Comparison of ENCODE assay signal across 8 cellular contexts in genomic region chr11:75867778-75868374, GRCh38. TPM values are rescaled to one million over a fixed set of nuclear protein-coding genes. Genes with fewer than 3 reads are reported as not detected.
A peak's percentile ranks its signal among the peaks of the same experiment; 100 is the strongest.
DNase-seq lines count a peak whose midpoint lies in the region; ATAC-seq and TF ChIP-seq lines count a peak whose summit lies in the region.

No MANE protein-coding gene starts in this region.

- no peak overlapping the region for H3K27ac ChIP-seq in lung (ENCODE audit: low read depth in 1 of 2, low read length in 1 of 2)

- H3K27ac Mint-ChIP-seq in activated CD8-positive, alpha-beta memory T cell treated with anti-CD3 and anti-CD28 coated beads, Interleukin-2, amount 10 ng/mL, durations not matched to agents 7 days and 5 days = no peak overlapping the region

- 31 to 32% methylated on average over 6 of the region's 6 CpGs for WGBS in lung, 2 donors

- H3K9me3 ChIP-seq in lung (ENCODE audit: control insufficient read depth in 2 of 2, insufficient read depth in 1 of 2, low read length in 1 of 2) = no peaks in the 10 kb centered on the region

- H3K4me3 Mint-ChIP-seq in activated CD8-positive, alpha-beta memory T cell treated with anti-CD3 and anti-CD28 coated beads, Interleukin-2, amount 10 ng/mL, durations not matched to agents 7 days and 5 days = no peak overlapping the region

- peaks cover 8% of the 10 kb centered on the region for H3K36me3 Mint-ChIP-seq in activated CD8-positive, alpha-beta memory T cell treated with anti-CD3 and anti-CD28 coated beads, Interleukin-2, amount 10 ng/mL, durations not matched to agents 7 days and 5 days

- no peak overlapping the region for H3K4me3 ChIP-seq in lung

- peaks cover 9% of the 10 kb centered on the region for H3K4me1 Mint-ChIP-seq in activated CD8-positive, alpha-beta memory T cell treated with anti-CD3 and anti-CD28 coated beads, Interleukin-2, amount 10 ng/mL, durations not matched to agents 7 days and 5 days

- H3K9me3 Mint-ChIP-seq in activated CD8-positive, alpha-beta memory T cell treated with anti-CD3 and anti-CD28 coated beads, Interleukin-2, amount 10 ng/mL, durations not matched to agents 7 days and 5 days (ENCODE audit: low read depth) = no peaks in the 10 kb centered on the region

- ATAC-seq in activated CD8-positive, alpha-beta memory T cell treated with anti-CD3 and anti-CD28 coated beads, Interleukin-2, amount 10 ng/mL, durations not matched to agents 7 days and 5 days = peak; percentile 57
- peak; percentile 47 for ATAC-seq in lung (ENCODE audit: insufficient read depth, low FRiP score)
- no peak for ATAC-seq in HG02588 (IDR thresholded peaks at IDR 0.05; ENCODE audit: unreplicated experiment)

- peaks cover 0 to 2% of the 10 kb centered on the region in 2 donors for H3K36me3 ChIP-seq in lung (ENCODE audit: control insufficient read depth in 2 of 2, insufficient read depth in 2 of 2, low read length in 2 of 2)

- no peaks in the 10 kb centered on the region for H3K27me3 ChIP-seq in lung (ENCODE audit: control insufficient read depth, insufficient read depth)

- CTCF ChIA-PET in activated CD8-positive, alpha-beta memory T cell treated with anti-CD3 and anti-CD28 coated beads, Interleukin-2, amount 10 ng/mL, durations not matched to agents 7 days and 5 days (lab: Charles Lee) = interaction anchor here (0.7 to 8.2 kb wide), 14 partner anchors 13 to 174 kb away, joined by 3 to 93 read pairs (median 4); no protein-coding TSS in a partner anchor

- peak; percentile 72 for TF ChIP-seq CTCF in lung (IDR thresholded peaks at IDR 0.05; ENCODE audit: control extremely low read depth, extremely low read depth)

- peaks cover 2 to 7% of the 10 kb centered on the region in 2 donors for H3K4me1 ChIP-seq in lung (ENCODE audit: control insufficient read depth in 2 of 2, insufficient read depth in 2 of 2, low read length in 2 of 2)

- H3K27me3 Mint-ChIP-seq in activated CD8-positive, alpha-beta memory T cell treated with anti-CD3 and anti-CD28 coated beads, Interleukin-2, amount 10 ng/mL, durations not matched to agents 7 days and 5 days = no peaks in the 10 kb centered on the region

- DNase-seq in activated CD8-positive, alpha-beta memory T cell treated with anti-CD3 and anti-CD28 coated beads, Interleukin-2, amount 10 ng/mL, durations not matched to agents 7 days and 5 days = peak; percentile 44
- DNase-seq in activated CD8-positive, alpha-beta memory T cell treated with anti-CD3 and anti-CD28 coated beads for 24 hours = no peak
- DNase-seq in M059J (ENCODE audit: low read depth) = peak; percentile 44
- peak; percentile 35 for DNase-seq in T-helper 9 cell
- peak; percentile 55 for DNase-seq in dedifferentiated amniotic fluid mesenchymal stem cell (ENCODE audit: extremely low spot score)
- peak; percentile 47 for DNase-seq in lung (ENCODE audit: low spot score)
- DNase-seq in superior temporal gyrus (ENCODE audit: extremely low spot score) = peak; percentile 95

RNA-seq across cellular contexts. Expression of gene UVRAG, which starts 52.9 kb away (rescaled TPM):
- 10 to 100 TPM; 17.4 to 25.5 TPM for total RNA-seq in activated CD8-positive, alpha-beta memory T cell treated with anti-CD3 and anti-CD28 coated beads, Interleukin-2, amount 10 ng/mL, durations not matched to agents 7 days and 5 days
- 17.4 and 18.0 TPM in 2 replicates for total RNA-seq in M059J (2014; rRNA removed; shearing (Covaris generic))
- 10 to 100 TPM; 23.4 to 53.2 TPM for total RNA-seq in lung
- 10 to 100 TPM in 1 of 2 donors, 1 to 10 TPM in 1; 8.7 to 13.2 TPM for polyA plus RNA-seq in lung
